ENCODE assay signal across 14 cellular contexts in genomic region chr19:7393459-7393858, GRCh38. TPM values are rescaled to one million over a fixed set of nuclear protein-coding genes. Genes with fewer than 3 reads are reported as not detected.
DNase-seq lines count a peak whose midpoint lies in the region; ATAC-seq, FAIRE-seq and TF ChIP-seq lines count a peak whose summit lies in the region.
"Had no signal": no experiment of that assay in that cellular context is flagged by ENCODE, and none has a peak within 500 bp of the region (broad histone marks: within the 10 kb centered on the region; RNA-seq: fewer than 3 reads in every experiment).

No MANE protein-coding gene starts in this region.

- no peaks in the 10 kb centered on the region for H3K9me3 Mint-ChIP-seq in activated T-cell treated with anti-CD3 and anti-CD28 coated beads, Interleukin-2, amount 50 U/mL, for 72 hours
- H3K9me3 Mint-ChIP-seq in endodermal cell: no peaks in the 10 kb centered on the region

- no peak for FAIRE-seq in small intestine (lab: Jason Lieb, UNC)

- H3K36me3 Mint-ChIP-seq in activated T-cell treated with anti-CD3 and anti-CD28 coated beads, Interleukin-2, amount 50 U/mL, for 72 hours (ENCODE audit: insufficient read depth in 2 of 2): peaks cover 0 to 3% of the 10 kb centered on the region in 2 donors
- peaks cover 7% of the 10 kb centered on the region for H3K36me3 Mint-ChIP-seq in endodermal cell (ENCODE audit: low read depth)

- H3K4me3 ChIP-seq in SU-DHL-6 (ENCODE audit: insufficient read depth, low read length, poor library complexity, severe bottlenecking) (no peak overlapping the region), endodermal cell (ENCODE audit: low read length) (no peak overlapping the region), small intestine (ENCODE audit: low read depth in 1 of 2, low read length in 2 of 2) (no peak overlapping the region)

- H3K27ac ChIP-seq in SU-DHL-6 (ENCODE audit: low read depth, low read length) (peak overlapping the region; percentile 5; the same call in 1 of the 2 replicates), endodermal cell (ENCODE audit: low read depth, low read length) (no peak overlapping the region), small intestine (ENCODE audit: low read depth in 1 of 2, low read length in 1 of 2) (no peak overlapping the region)
- H3K27ac ChIP-seq: coronary artery had no signal

- H3K9me3 ChIP-seq in SU-DHL-6 (ENCODE audit: insufficient read depth, low read length) (no peaks in the 10 kb centered on the region), endodermal cell (ENCODE audit: control insufficient read depth, low read length) (no peaks in the 10 kb centered on the region), small intestine (ENCODE audit: control insufficient read depth, low read depth) (no peaks in the 10 kb centered on the region)

- peaks cover 27% of the 10 kb centered on the region for H3K4me1 Mint-ChIP-seq in activated T-cell treated with anti-CD3 and anti-CD28 coated beads, Interleukin-2, amount 50 U/mL, for 72 hours (ENCODE audit: low read depth)
- H3K4me1 Mint-ChIP-seq in endodermal cell: peaks cover 15% of the 10 kb centered on the region

- H3K79me2 ChIP-seq in SU-DHL-6 (ENCODE audit: insufficient read depth, low read length): peaks cover 34% of the 10 kb centered on the region

- H3K4me3 Mint-ChIP-seq in activated T-cell treated with anti-CD3 and anti-CD28 coated beads, Interleukin-2, amount 50 U/mL, for 72 hours: peak overlapping the region; percentile 51 to 97
- peak overlapping the region; percentile 84 for H3K4me3 Mint-ChIP-seq in endodermal cell

- no peak overlapping the region for H2AFZ ChIP-seq in SU-DHL-6 (ENCODE audit: low read depth, low read length, severe bottlenecking)

- ATAC-seq in activated T-cell treated with anti-CD3 and anti-CD28 coated beads, Interleukin-2, amount 50 U/mL, for 72 hours (replicated peaks in 1 of 2): no peak
- ATAC-seq in GM18517 (IDR thresholded peaks at IDR 0.05; ENCODE audit: unreplicated experiment): no peak

- no peak for DNase-seq in activated T-cell treated with anti-CD3 and anti-CD28 coated beads, Interleukin-2, amount 50 U/mL, for 72 hours
- no peak for DNase-seq in activated T-cell treated with anti-CD3 and anti-CD28 coated beads, Interleukin-2, amount 50 U/mL, for 1 hour
- no peak for DNase-seq in endodermal cell
- DNase-seq in renal cortical epithelial cell (ENCODE audit: low read depth): peak; percentile 32
- no peak for DNase-seq in NOMO-1 treated with DMSO at 0.1 percent for 48 hours (lab: John Stamatoyannopoulos, UW; ENCODE audit: unreplicated experiment)
- DNase-seq in small intestine: no peak
- DNase-seq: amniotic stem cell; DND-41; NCI-H1436; NCI-H446; stimulated activated CD8-positive, alpha-beta memory T cell treated with anti-CD3 and anti-CD28 coated beads, Interleukin-4, amount 100 ng/mL, for 48 hours had no signal

- no peaks in the 10 kb centered on the region for H3K9me2 ChIP-seq in SU-DHL-6 (replicated peaks; ENCODE audit: insufficient read depth, low read length)

- H3K9ac ChIP-seq in SU-DHL-6 (ENCODE audit: low read length) (no peak overlapping the region), endodermal cell (ENCODE audit: extremely low read depth, low read length, poor library complexity, severe bottlenecking) (no peak overlapping the region)

- no peak overlapping the region for H3K4me2 ChIP-seq in SU-DHL-6 (ENCODE audit: low read depth, low read length, poor library complexity, severe bottlenecking)

- H3K4me1 ChIP-seq in endodermal cell (ENCODE audit: control insufficient read depth, insufficient read depth, low read length) (no peaks in the 10 kb centered on the region), small intestine (ENCODE audit: control insufficient read depth in 2 of 2, insufficient read depth in 1 of 2, low read depth in 1 of 2, low read length in 1 of 2) (peaks cover 6% of the 10 kb centered on the region in 2 donors)

- no peaks in the 10 kb centered on the region for H4K20me1 ChIP-seq in SU-DHL-6 (ENCODE audit: low read depth, low read length)

- peak overlapping the region; percentile 59 for H3K27ac Mint-ChIP-seq in activated T-cell treated with anti-CD3 and anti-CD28 coated beads, Interleukin-2, amount 50 U/mL, for 72 hours
- H3K27ac Mint-ChIP-seq in endodermal cell: no peak overlapping the region

- H3K27me3 Mint-ChIP-seq in activated T-cell treated with anti-CD3 and anti-CD28 coated beads, Interleukin-2, amount 50 U/mL, for 72 hours (ENCODE audit: low read depth): no peaks in the 10 kb centered on the region
- no peaks in the 10 kb centered on the region for H3K27me3 Mint-ChIP-seq in endodermal cell (ENCODE audit: insufficient read depth)

- H3K27me3 ChIP-seq in SU-DHL-6 (ENCODE audit: low read length): no peaks in the 10 kb centered on the region
- H3K27me3 ChIP-seq in endodermal cell (ENCODE audit: control insufficient read depth, insufficient read depth, low read length, poor library complexity, severe bottlenecking): no peaks in the 10 kb centered on the region
- no peaks in the 10 kb centered on the region for H3K27me3 ChIP-seq in small intestine (ENCODE audit: control insufficient read depth in 2 of 2, insufficient read depth in 2 of 2, low read length in 2 of 2)

- TF ChIP-seq CTCF in SU-DHL-6 (IDR thresholded peaks at IDR 0.05; ENCODE audit: insufficient read depth, low read length, poor library complexity, severe bottlenecking) (no peak), endodermal cell (conservative IDR thresholded peaks at IDR 0.05) (no peak)

- peaks cover 20% of the 10 kb centered on the region for H3F3A ChIP-seq in SU-DHL-6 (ENCODE audit: insufficient read depth)

- no peaks in the 10 kb centered on the region for H3K36me3 ChIP-seq in SU-DHL-6 (ENCODE audit: low read length)
- H3K36me3 ChIP-seq in endodermal cell (ENCODE audit: control insufficient read depth, insufficient read depth, low read length): no peaks in the 10 kb centered on the region
- no peaks in the 10 kb centered on the region for H3K36me3 ChIP-seq in small intestine (ENCODE audit: control insufficient read depth in 2 of 2, insufficient read depth in 2 of 2, low read length in 2 of 2)

- WGBS in endodermal cell (ENCODE audit: insufficient coverage in 1 of 2, insufficient read length in 1 of 2), 2 experiments: 79 to 82% methylated on average over 2 of the region's 2 CpGs
- WGBS in small intestine, 3 donors: 47 to 70% (median 58%) methylated on average over 2 of the region's 2 CpGs

RNA-seq across cellular contexts. Expression of gene ARHGEF18, which starts 44.7 kb away (rescaled TPM):
- 10 to 100 TPM; 32.8 to 42.7 TPM for total RNA-seq in activated T-cell treated with anti-CD3 and anti-CD28 coated beads, Interleukin-2, amount 50 U/mL, for 72 hours
- total RNA-seq in endodermal cell (10 to 100 TPM; 51.7 to 53.3 TPM), renal cortical epithelial cell (53.0 and 66.0 TPM in 2 replicates)
- polyA plus RNA-seq in endodermal cell (2013, experiment 1 of 2): 22.5 TPM
- polyA plus RNA-seq in endodermal cell (2013, experiment 2 of 2): 22.4 TPM
- polyA plus RNA-seq in small intestine: 10 to 100 TPM; 22.6 to 24.9 (median 23.0) TPM
